8 cellular contexts compared by ENCODE assay signal in genomic region chr1:23403735-23404486, GRCh38. TPM values are rescaled to one million over a fixed set of nuclear protein-coding genes. Genes with fewer than 3 reads are reported as not detected.
DNase-seq lines count a peak whose midpoint lies in the region; ATAC-seq and TF ChIP-seq lines count a peak whose summit lies in the region.

No MANE protein-coding gene starts in this region.

- H3K79me2 ChIP-seq in ACC112 (ENCODE audit: control insufficient read depth, insufficient read depth, low read length, unreplicated experiment), result no peaks in the 10 kb centered on the region
- H3K79me2 ChIP-seq in GM23248 (ENCODE audit: insufficient read depth), result no peaks in the 10 kb centered on the region

- H3K4me2 ChIP-seq in GM23248 (ENCODE audit: unreplicated experiment), result peak overlapping the region; percentile 66

- H3K4me1 ChIP-seq in ACC112 (ENCODE audit: control insufficient read depth, insufficient read depth, low read length, unreplicated experiment) (peaks cover 29% of the 10 kb centered on the region), GM23248 (ENCODE audit: insufficient read depth) (peaks cover 46% of the 10 kb centered on the region), spleen (peaks cover 14 to 58% (median 27%) of the 10 kb centered on the region in 6 donors)

- in situ Hi-C loops in GM23248 (cut with MboI), result no loop called here

- H3K36me3 ChIP-seq in ACC112 (ENCODE audit: insufficient read depth, low read length), result no peaks in the 10 kb centered on the region
- no peaks in the 10 kb centered on the region for H3K36me3 ChIP-seq in GM23248 (ENCODE audit: low read depth)
- no peaks in the 10 kb centered on the region for H3K36me3 ChIP-seq in spleen

- 8 to 11% methylated on average over 19 of the region's 19 CpGs for WGBS in GM23248 (ENCODE audit: low coverage in 1 of 2, low lambda C conversion rate in 2 of 2, missing lambda C conversion rate in 2 of 2), 2 experiments
- 12 to 15% (median 12%) methylated on average over 18 to 19 of the region's 19 CpGs for WGBS in spleen, 5 donors

- intact Hi-C loops in spleen (cut with DNase I; ENCODE audit: low total_unique reads), result no loop called here

- TF ChIP-seq POLR2A in spleen (IDR thresholded peaks at IDR 0.05), result no peak

- peak; percentile 94 for TF ChIP-seq CTCF in WI38 (IDR thresholded peaks at IDR 0.05; ENCODE audit: low read depth, low read length)
- TF ChIP-seq CTCF in cardiac fibroblast (IDR thresholded peaks at IDR 0.05; ENCODE audit: low read depth, low read length), result peak; percentile 97
- peak; percentile 76 to 94 (median 91) for TF ChIP-seq CTCF in spleen (IDR thresholded peaks at IDR 0.05 in 8 of 11, conservative IDR thresholded peaks at IDR 0.05 in 3 of 11)

- peak overlapping the region; percentile 24 for H3K4me3 ChIP-seq in ACC112 (ENCODE audit: low read depth, low read length)
- H3K4me3 ChIP-seq in GM23248, result peak overlapping the region; percentile 5; the same call in 1 of the 2 replicates
- 0 out of 2 replicates have a peak overlapping the region, but pooled peaks have one; percentile 9 for H3K4me3 ChIP-seq in WI38 (ENCODE audit: low read depth, low read length)
- no peak overlapping the region for H3K4me3 ChIP-seq in cardiac fibroblast (replicated peaks in 1 of 2; ENCODE audit: low read depth in 2 of 2, low read length in 2 of 2)
- H3K4me3 ChIP-seq in spleen, result peak overlapping the region in 1 of 8 donors; percentile 27

- H2AFZ ChIP-seq in ACC112 (ENCODE audit: low read length, unreplicated experiment) (peak overlapping the region; percentile 53), GM23248 (peak overlapping the region; percentile 39; the same call in 1 of the 2 replicates)

- no peaks in the 10 kb centered on the region for H4K20me1 ChIP-seq in GM23248 (ENCODE audit: insufficient read depth)

- H3K27me3 ChIP-seq in ACC112 (ENCODE audit: insufficient read depth, low read length) (no peaks in the 10 kb centered on the region), GM23248 (replicated peaks; ENCODE audit: insufficient read depth) (no peaks in the 10 kb centered on the region), spleen (replicated peaks in 1 of 7) (no peaks in the 10 kb centered on the region)

- no peaks in the 10 kb centered on the region for H3K9me3 ChIP-seq in GM23248 (ENCODE audit: low read depth)
- H3K9me3 ChIP-seq in spleen, result no peaks in the 10 kb centered on the region

- ATAC-seq in HG03196 (IDR thresholded peaks at IDR 0.05; ENCODE audit: unreplicated experiment), result no peak

- peak overlapping the region; percentile 41 for H3K9ac ChIP-seq in GM23248

- DNase-seq in GM23248 (peak; percentile 96), NCI-H2196 (lab: John Stamatoyannopoulos, UW; ENCODE audit: unreplicated experiment) (peak; percentile 99), cardiac fibroblast (ENCODE audit: low read depth in 2 of 2) (peak; percentile 95 to 97), iris pigment epithelial cell (ENCODE audit: low read depth) (peak; percentile 90), spleen (peak; percentile 93)

- H3K27ac ChIP-seq in ACC112 (ENCODE audit: low read depth, low read length) (peak overlapping the region; percentile 74), GM23248 (peak overlapping the region; percentile 69), spleen (peak overlapping the region in 6 of 8 donors; percentile 6 to 64 (median 44))

- no peaks in the 10 kb centered on the region for H3K9me2 ChIP-seq in GM23248 (ENCODE audit: insufficient read depth)

- H3F3A ChIP-seq in GM23248 (ENCODE audit: insufficient read depth), result peaks cover 44% of the 10 kb centered on the region

RNA-seq across cellular contexts. Expression of gene TCEA3, which starts 20.6 kb away (rescaled TPM):
- 9.2 and 16.3 TPM in 2 replicates for total RNA-seq in GM23248 (2014; rRNA removed; shearing (Covaris generic))
- polyA plus RNA-seq in GM23248 (2016; fragmentation: Nextera tagmentation; extraction: Ambion mirVana) (21.3 and 23.2 TPM in 2 replicates), spleen (10 to 100 TPM in 1 of 3 donors, 1 to 10 TPM in 2; 4.6 to 11.0 (median 6.6) TPM)
- total RNA-seq in spleen, result 10 to 100 TPM in 4 of 7 donors, 1 to 10 TPM in 3; 9.1 to 19.6 (median 17.6) TPM

RNA-seq across cellular contexts. Expression of gene ZNF436, which starts 34.3 kb away (rescaled TPM):
- 14.0 and 16.2 TPM in 2 replicates for total RNA-seq in GM23248 (2014; rRNA removed; shearing (Covaris generic))
- polyA plus RNA-seq in GM23248 (2016; fragmentation: Nextera tagmentation; extraction: Ambion mirVana), result 8.1 and 9.4 TPM in 2 replicates
- total RNA-seq in spleen, result 10 to 100 TPM; 15.3 to 32.1 (median 20.3) TPM
- polyA plus RNA-seq in spleen, result 1 to 10 TPM; 2.8 to 5.5 (median 3.4) TPM

RNA-seq across cellular contexts. Expression of gene HNRNPR, which starts 59.8 kb away (rescaled TPM):
- 77.5 and 91.6 TPM in 2 replicates for total RNA-seq in GM23248 (2014; rRNA removed; shearing (Covaris generic))
- 124 and 126 TPM in 2 replicates for polyA plus RNA-seq in GM23248 (2016; fragmentation: Nextera tagmentation; extraction: Ambion mirVana)
- 100 to 1,000 TPM in 5 of 7 donors, 10 to 100 TPM in 2; 75.8 to 143 (median 109) TPM for total RNA-seq in spleen
- 10 to 100 TPM; 58.2 to 83.2 (median 75.8) TPM for polyA plus RNA-seq in spleen

Comparison
In these comparisons a context has a peak if more than half of its experiments do, and no peak if none do; other contexts are left out.
1. H3K4me3 ChIP-seq: peak in ACC112 (single experiment), GM23248 (single experiment) and WI38 (single experiment); none in cardiac fibroblast (0 of 2).
2. Peak in every context shown above with its lines, with median percentiles within 50 percentile points of each other: H3K27ac ChIP-seq, DNase-seq and CTCF ChIP-seq.